In genomic region chr12:124994435-124994975, GRCh38 we compare ENCODE assay signal across 8 cellular contexts.
DNase-seq lines count a peak whose midpoint lies in the region; ATAC-seq and TF ChIP-seq lines count a peak whose summit lies in the region.

No MANE protein-coding gene starts in this region.

- peak overlapping the region; percentile 83 for H3K4me2 ChIP-seq in DND-41 (ENCODE audit: insufficient read depth, low read length)

- TF ChIP-seq CTCF in DND-41 (IDR thresholded peaks at IDR 0.05; ENCODE audit: borderline replicate concordance, extremely low read depth, low read length, poor library complexity, severe bottlenecking) (no peak), nephron (IDR thresholded peaks at IDR 0.05; ENCODE audit: unreplicated experiment in 3 of 3) (no peak)

- H3K27me3 ChIP-seq in DND-41 (ENCODE audit: insufficient read depth, low read length, poor library complexity): no peaks in the 10 kb centered on the region
- no peaks in the 10 kb centered on the region for H3K27me3 ChIP-seq in HAP-1 (ENCODE audit: low read depth)

- peak overlapping the region; percentile 6 to 60 for H3K27ac Mint-ChIP-seq in effector memory CD8-positive, alpha-beta T cell
- H3K27ac Mint-ChIP-seq in nephron: no peak overlapping the region

- peaks cover 42% of the 10 kb centered on the region for H3K4me1 ChIP-seq in DND-41 (ENCODE audit: insufficient read depth, low read length)
- peaks cover 10% of the 10 kb centered on the region for H3K4me1 ChIP-seq in HAP-1

- H3K79me2 ChIP-seq in DND-41 (ENCODE audit: insufficient read depth, low read length): peaks cover 58% of the 10 kb centered on the region

- in situ Hi-C loops in HAP-1 (cut with MboI; ENCODE audit: low sequenced_read_pairs): no loop called here

- peak overlapping the region; percentile 76 to 85 for H3K4me3 ChIP-seq in DND-41 (ENCODE audit: low read depth in 1 of 2, low read length in 2 of 2)
- peak overlapping the region; percentile 63 for H3K4me3 ChIP-seq in HAP-1

- H3K27me3 Mint-ChIP-seq in effector memory CD8-positive, alpha-beta T cell: no peaks in the 10 kb centered on the region
- H3K27me3 Mint-ChIP-seq in nephron (ENCODE audit: low read depth): peaks cover 14% of the 10 kb centered on the region

- DNase-seq in DND-41 (peak; percentile 70), HAP-1 (ENCODE audit: low spot score in 2 of 2) (peak; percentile 26 to 37), RKO (ENCODE audit: low spot score) (peak; percentile 57), 8988T (no peak), OCI-M2 (lab: John Stamatoyannopoulos, UW; ENCODE audit: unreplicated experiment) (no peak)
- no peak for DNase-seq in effector memory CD8-positive, alpha-beta T cell
- DNase-seq in activated effector memory CD4-positive, alpha-beta T cell treated with Interleukin-2 at 50 U/mL for 16 hours: no peak

- ATAC-seq in DND-41 (ENCODE audit: insufficient read depth, low read depth): peak; percentile 49
- no peak for ATAC-seq in effector memory CD8-positive, alpha-beta T cell (replicated peaks)

- H3K4me3 Mint-ChIP-seq in effector memory CD8-positive, alpha-beta T cell: peak overlapping the region; percentile 88 to 90
- peak overlapping the region; percentile 91 to 92 (median 91) for H3K4me3 Mint-ChIP-seq in nephron

- H4K20me1 ChIP-seq in DND-41 (ENCODE audit: insufficient read depth, low read length): peaks cover 45% of the 10 kb centered on the region

- H3K36me3 ChIP-seq in DND-41 (ENCODE audit: insufficient read depth, low read length) (peaks cover 21% of the 10 kb centered on the region), HAP-1 (replicated peaks) (peaks cover 4% of the 10 kb centered on the region; the same call in 1 of the 2 replicates)

- no peaks in the 10 kb centered on the region for H3K9me3 Mint-ChIP-seq in effector memory CD8-positive, alpha-beta T cell
- H3K9me3 Mint-ChIP-seq in nephron: no peaks in the 10 kb centered on the region

- H3K27ac ChIP-seq in DND-41 (ENCODE audit: low read length): peak overlapping the region; percentile 81

- no peaks in the 10 kb centered on the region for H3K9me3 ChIP-seq in DND-41 (ENCODE audit: insufficient read depth, low read length, severe bottlenecking)
- H3K9me3 ChIP-seq in HAP-1: no peaks in the 10 kb centered on the region

- peak overlapping the region; percentile 79 for H3K9ac ChIP-seq in DND-41 (ENCODE audit: low read depth, low read length)

- peaks cover 18 to 21% of the 10 kb centered on the region in 2 donors for H3K4me1 Mint-ChIP-seq in effector memory CD8-positive, alpha-beta T cell (ENCODE audit: low read depth in 2 of 2)
- H3K4me1 Mint-ChIP-seq in nephron: peaks cover 16% of the 10 kb centered on the region

- H2AFZ ChIP-seq in DND-41 (ENCODE audit: low read depth, low read length): peak overlapping the region; percentile 72

- peaks cover 8% of the 10 kb centered on the region for H3K36me3 Mint-ChIP-seq in effector memory CD8-positive, alpha-beta T cell (ENCODE audit: insufficient read depth)
- no peaks in the 10 kb centered on the region for H3K36me3 Mint-ChIP-seq in nephron (ENCODE audit: low read depth)

Comparison
In these comparisons a context has a peak if more than half of its experiments do, and no peak if none do; other contexts are left out.
1. DNase-seq: peak in DND-41 (single experiment), HAP-1 (2 of 2) and RKO (single experiment); none in effector memory CD8-positive, alpha-beta T cell (0 of 3), 8988T (single experiment), OCI-M2 (single experiment) and activated effector memory CD4-positive, alpha-beta T cell treated with Interleukin-2 at 50 U/mL for 16 hours (single experiment).
2. H3K27ac Mint-ChIP-seq: peak in effector memory CD8-positive, alpha-beta T cell (2 of 2); none in nephron (0 of 3).